Comparison of ENCODE assay signal across 2 cellular contexts in the genomic region with DNA sequence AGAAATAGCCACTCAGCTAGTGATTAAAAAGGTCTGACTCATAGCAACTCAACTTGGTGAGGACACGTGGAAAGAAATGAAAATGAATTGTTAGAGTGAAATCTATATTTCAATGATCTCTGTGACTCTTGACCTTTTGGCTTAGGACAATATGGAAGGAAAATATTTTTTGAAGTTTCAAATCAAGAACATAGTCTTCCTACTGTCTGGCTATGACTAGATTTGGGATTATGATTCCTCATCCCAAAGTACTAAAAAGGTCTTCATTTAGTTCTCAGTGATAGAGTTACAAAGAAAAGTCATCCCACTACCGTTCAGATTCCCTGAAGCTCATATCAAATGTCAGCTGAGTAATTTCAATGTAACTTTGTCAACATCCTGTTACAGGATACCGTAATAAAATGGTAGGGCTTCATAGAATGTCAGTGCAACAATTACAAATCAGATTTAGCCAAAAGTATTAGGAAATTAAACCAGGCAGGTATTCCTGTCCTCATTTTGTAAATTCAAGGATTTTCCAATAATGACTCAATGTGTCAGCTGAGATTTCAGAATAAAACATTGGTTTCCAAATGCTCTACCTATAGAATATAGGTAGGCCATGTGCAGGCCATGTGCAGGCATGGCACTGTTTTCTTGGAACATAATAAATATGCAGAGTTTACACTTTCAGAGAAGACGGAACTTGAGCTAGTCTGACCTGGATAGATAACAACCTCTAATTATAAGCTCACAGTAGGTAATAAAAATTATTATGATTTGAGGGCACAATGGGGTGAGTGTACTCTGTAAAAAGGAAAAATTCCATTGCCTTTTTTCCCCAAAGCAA.
TF ChIP-seq lines count a peak whose summit lies in the region.

No MANE protein-coding gene starts in this region.

TF ChIP-seq in HepG2, 621 proteins besides CTCF, POLR2A, EP300 and RAD21:
- TF ChIP-seq ZNF747 (CRISPR knock-in tag; IDR thresholded peaks at IDR 0.05; ENCODE audit: borderline replicate concordance) (no peak), MNT (IDR thresholded peaks at IDR 0.05) (peak; percentile 62)

TF ChIP-seq in SK-N-SH, 30 proteins besides CTCF, POLR2A, EP300 and RAD21:
- TF ChIP-seq RFX5 (IDR thresholded peaks at IDR 0.05; ENCODE audit: low read length), result no peak
- no peak for TF ChIP-seq ELF1 (IDR thresholded peaks at IDR 0.05)
- TF ChIP-seq NFIC (IDR thresholded peaks at IDR 0.05; ENCODE audit: borderline replicate concordance), result peak; percentile 38; the same call in 1 of the 2 replicates
- no peak for TF ChIP-seq EZH2phosphoT487 (IDR thresholded peaks at IDR 0.05; ENCODE audit: borderline replicate concordance, low read depth)
- TF ChIP-seq, protein P1, sequence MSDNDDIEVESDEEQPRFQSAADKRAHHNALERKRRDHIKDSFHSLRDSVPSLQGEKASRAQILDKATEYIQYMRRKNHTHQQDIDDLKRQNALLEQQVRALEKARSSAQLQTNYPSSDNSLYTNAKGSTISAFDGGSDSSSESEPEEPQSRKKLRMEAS (IDR thresholded peaks at IDR 0.05; ENCODE audit: low read depth), result peak; percentile 62
- TF ChIP-seq PBX3 (IDR thresholded peaks at IDR 0.05), result peak; percentile 60
- peak; percentile 61 for TF ChIP-seq FOSL2 (IDR thresholded peaks at IDR 0.05; ENCODE audit: borderline replicate concordance, low read depth)
- no peak for TF ChIP-seq IRF3 (IDR thresholded peaks at IDR 0.05; ENCODE audit: low read depth, low read length)
- no peak for TF ChIP-seq MXI1 (IDR thresholded peaks at IDR 0.05; ENCODE audit: low read depth, low read length)
- TF ChIP-seq TEAD4 (IDR thresholded peaks at IDR 0.05; ENCODE audit: borderline replicate concordance, insufficient read depth), result 0 out of 2 replicates have a peak, but pooled peaks have one; percentile 16
- TF ChIP-seq JUND (IDR thresholded peaks at IDR 0.05), result peak; percentile 65
- TF ChIP-seq RCOR1 (IDR thresholded peaks at IDR 0.05; ENCODE audit: low read length), result no peak
- TF ChIP-seq TCF12 (IDR thresholded peaks at IDR 0.05), result peak; percentile 53
